22 cellular contexts compared by ENCODE assay signal in genomic region chr1:99675292-99675691, GRCh38. TPM values are rescaled to one million over a fixed set of nuclear protein-coding genes. Genes with fewer than 3 reads are reported as not detected.
"Had no signal": no experiment of that assay in that cellular context is flagged by ENCODE, and none has a peak within 500 bp of the region (broad histone marks: within the 10 kb centered on the region; RNA-seq: fewer than 3 reads in every experiment).

No MANE protein-coding gene starts in this region.

- H3K27ac ChIP-seq: adrenal gland, breast epithelium had no signal

- H3K9me3 ChIP-seq: adrenal gland, breast epithelium had no signal

- H3K36me3 ChIP-seq: breast epithelium had no signal

- H3K4me3 ChIP-seq: adrenal gland, breast epithelium, K562 had no signal

- DNase-seq: activated CD4-positive, alpha-beta T cell treated with anti-CD3 and anti-CD28 coated beads for 48 hours; activated CD4-positive, alpha-beta T cell treated with anti-CD3 and anti-CD28 coated beads, Interleukin-2, amount 50 U/mL, for 4 hours; activated CD4-positive, CD25-positive, alpha-beta regulatory T cell treated with anti-CD3 and anti-CD28 coated beads, Interleukin-2, amount 50 U/mL, for 72 hours; activated CD8-positive, alpha-beta memory T cell treated with anti-CD3 and anti-CD28 coated beads, Interleukin-2, amount 50 U/mL, for 48 hours; activated CD8-positive, alpha-beta T cell treated with anti-CD3 and anti-CD28 coated beads, Interleukin-2, amount 10 ng/mL, durations not matched to agents 7 days and 5 days; activated naive CD4-positive, alpha-beta T cell treated with anti-CD3 and anti-CD28 coated beads, Interleukin-2, amount 50 U/mL, for 16 hours; activated naive CD8-positive, alpha-beta T cell treated with anti-CD3 and anti-CD28 coated beads, Interleukin-2, amount 10 ng/mL, durations not matched to agents 7 days and 5 days; activated T-cell treated with anti-CD3 and anti-CD28 coated beads, Interleukin-2, amount 50 U/mL, for 1 hour; adrenal gland; anterior cingulate cortex; Karpas-422; MM.1S; NCI-H146; NCI-H2029; NCI-H2107; NCI-H226; NCI-H82; T-helper 9 cell had no signal

- ATAC-seq: activated CD8-positive, alpha-beta T cell treated with anti-CD3 and anti-CD28 coated beads, Interleukin-2, amount 10 ng/mL, durations not matched to agents 7 days and 5 days; K562; WTC11 had no signal

- H3K27me3 ChIP-seq: adrenal gland, breast epithelium had no signal

- H3K4me1 ChIP-seq: breast epithelium had no signal

RNA-seq across cellular contexts. Expression of gene PALMD, which starts 29.4 kb away (rescaled TPM):
- total RNA-seq: activated CD8-positive, alpha-beta T cell treated with anti-CD3 and anti-CD28 coated beads, Interleukin-2, amount 10 ng/mL, durations not matched to agents 7 days and 5 days; activated naive CD8-positive, alpha-beta T cell treated with anti-CD3 and anti-CD28 coated beads, Interleukin-2, amount 10 ng/mL, durations not matched to agents 7 days and 5 days; OCI-LY7 had no signal
